Comparison of ENCODE assay signal across 17 cellular contexts in genomic region chr7:138816650-138817049, GRCh38. TPM values are rescaled to one million over a fixed set of nuclear protein-coding genes. Genes with fewer than 3 reads are reported as not detected.
DNase-seq lines count a peak whose midpoint lies in the region; ATAC-seq lines count a peak whose summit lies in the region.
"Had no signal": no experiment of that assay in that cellular context is flagged by ENCODE, and none has a peak within 500 bp of the region (broad histone marks: within the 10 kb centered on the region; RNA-seq: fewer than 3 reads in every experiment).

No MANE protein-coding gene starts in this region.

- H3K27ac Mint-ChIP-seq in activated T-cell treated with anti-CD3 and anti-CD28 coated beads, Interleukin-2, amount 50 U/mL, for 72 hours: no peak overlapping the region
- no peak overlapping the region for H3K27ac Mint-ChIP-seq in activated T-cell treated with anti-CD3 and anti-CD28 coated beads, Interleukin-2, amount 50 U/mL, for 24 hours
- no peak overlapping the region for H3K27ac Mint-ChIP-seq in stimulated activated naive CD8-positive, alpha-beta T cell treated with anti-CD3 and anti-CD28 coated beads, Interleukin-15, amount 100 ng/mL, for 72 hours
- no peak overlapping the region for H3K27ac Mint-ChIP-seq in activated T-helper 17 cell treated with anti-CD3 and anti-CD28 coated beads, Interleukin-2, amount 50 U/mL, for 72 hours
- H3K27ac Mint-ChIP-seq: B cell; CD8-positive, alpha-beta T cell; HFFc6 had no signal

- peak in 1 of 2 donors; percentile 16 for DNase-seq in activated T-cell treated with anti-CD3 and anti-CD28 coated beads, Interleukin-2, amount 50 U/mL, for 72 hours
- no peak for DNase-seq in activated T-cell treated with anti-CD3 and anti-CD28 coated beads, Interleukin-2, amount 50 U/mL, for 24 hours
- peak in 1 of 2 donors; percentile 13 for DNase-seq in stimulated activated naive CD8-positive, alpha-beta T cell treated with anti-CD3 and anti-CD28 coated beads, Interleukin-15, amount 100 ng/mL, for 72 hours
- no peak for DNase-seq in stimulated activated naive CD8-positive, alpha-beta T cell treated with anti-CD3 and anti-CD28 coated beads, Interleukin-15, Interleukin-2, amounts not matched to agents 100 U/mL and 50 U/mL, for 24 hours
- DNase-seq: Calu3; CD8-positive, alpha-beta T cell; DMS79 treated with DMSO at 0.1 percent for 48 hours; GF-D8; GOT3; H7; HFFc6 had no signal

- H3K9me3 Mint-ChIP-seq in activated T-cell treated with anti-CD3 and anti-CD28 coated beads, Interleukin-2, amount 50 U/mL, for 72 hours: no peaks in the 10 kb centered on the region
- no peaks in the 10 kb centered on the region for H3K9me3 Mint-ChIP-seq in activated T-cell treated with anti-CD3 and anti-CD28 coated beads, Interleukin-2, amount 50 U/mL, for 24 hours
- no peaks in the 10 kb centered on the region for H3K9me3 Mint-ChIP-seq in stimulated activated naive CD8-positive, alpha-beta T cell treated with anti-CD3 and anti-CD28 coated beads, Interleukin-15, amount 100 ng/mL, for 72 hours
- no peaks in the 10 kb centered on the region for H3K9me3 Mint-ChIP-seq in activated T-helper 17 cell treated with anti-CD3 and anti-CD28 coated beads, Interleukin-2, amount 50 U/mL, for 72 hours
- H3K9me3 Mint-ChIP-seq: CD8-positive, alpha-beta T cell; HFFc6 had no signal

- peak overlapping the region in 1 of 2 donors; percentile 29 for H3K4me3 Mint-ChIP-seq in activated T-cell treated with anti-CD3 and anti-CD28 coated beads, Interleukin-2, amount 50 U/mL, for 72 hours
- no peak overlapping the region for H3K4me3 Mint-ChIP-seq in activated T-cell treated with anti-CD3 and anti-CD28 coated beads, Interleukin-2, amount 50 U/mL, for 24 hours
- no peak overlapping the region for H3K4me3 Mint-ChIP-seq in stimulated activated naive CD8-positive, alpha-beta T cell treated with anti-CD3 and anti-CD28 coated beads, Interleukin-15, amount 100 ng/mL, for 72 hours
- H3K4me3 Mint-ChIP-seq in activated T-helper 17 cell treated with anti-CD3 and anti-CD28 coated beads, Interleukin-2, amount 50 U/mL, for 72 hours: no peak overlapping the region
- H3K4me3 Mint-ChIP-seq: B cell; CD8-positive, alpha-beta T cell; HFFc6 had no signal

- ATAC-seq in activated T-cell treated with anti-CD3 and anti-CD28 coated beads, Interleukin-2, amount 50 U/mL, for 72 hours (replicated peaks in 1 of 2): peak; percentile 58 to 79
- peak; percentile 71 for ATAC-seq in stimulated activated naive CD8-positive, alpha-beta T cell treated with anti-CD3 and anti-CD28 coated beads, Interleukin-15, amount 100 ng/mL, for 72 hours
- no peak for ATAC-seq in stimulated activated naive CD8-positive, alpha-beta T cell treated with anti-CD3 and anti-CD28 coated beads, Interleukin-15, Interleukin-2, amounts not matched to agents 100 U/mL and 50 U/mL, for 24 hours
- peak; percentile 55 for ATAC-seq in activated T-helper 17 cell treated with anti-CD3 and anti-CD28 coated beads, Interleukin-2, amount 50 U/mL, for 72 hours (replicated peaks)
- ATAC-seq in GM19467 (IDR thresholded peaks at IDR 0.05; ENCODE audit: unreplicated experiment): no peak
- ATAC-seq in GM19324 (IDR thresholded peaks at IDR 0.05; ENCODE audit: low FRiP score, unreplicated experiment): no peak
- ATAC-seq: CD8-positive, alpha-beta T cell; HCT116 had no signal

- H3K27me3 Mint-ChIP-seq in activated T-cell treated with anti-CD3 and anti-CD28 coated beads, Interleukin-2, amount 50 U/mL, for 72 hours (ENCODE audit: low read depth): no peaks in the 10 kb centered on the region
- no peaks in the 10 kb centered on the region for H3K27me3 Mint-ChIP-seq in activated T-cell treated with anti-CD3 and anti-CD28 coated beads, Interleukin-2, amount 50 U/mL, for 24 hours
- H3K27me3 Mint-ChIP-seq in stimulated activated naive CD8-positive, alpha-beta T cell treated with anti-CD3 and anti-CD28 coated beads, Interleukin-15, amount 100 ng/mL, for 72 hours: no peaks in the 10 kb centered on the region
- no peaks in the 10 kb centered on the region for H3K27me3 Mint-ChIP-seq in activated T-helper 17 cell treated with anti-CD3 and anti-CD28 coated beads, Interleukin-2, amount 50 U/mL, for 72 hours

- H3K36me3 Mint-ChIP-seq in activated T-cell treated with anti-CD3 and anti-CD28 coated beads, Interleukin-2, amount 50 U/mL, for 72 hours (ENCODE audit: insufficient read depth in 2 of 2): peaks cover 0 to 1% of the 10 kb centered on the region in 2 donors
- no peaks in the 10 kb centered on the region for H3K36me3 Mint-ChIP-seq in activated T-cell treated with anti-CD3 and anti-CD28 coated beads, Interleukin-2, amount 50 U/mL, for 24 hours (ENCODE audit: low read depth)
- no peaks in the 10 kb centered on the region for H3K36me3 Mint-ChIP-seq in activated T-helper 17 cell treated with anti-CD3 and anti-CD28 coated beads, Interleukin-2, amount 50 U/mL, for 72 hours (ENCODE audit: low read depth)
- H3K36me3 Mint-ChIP-seq: CD8-positive, alpha-beta T cell had no signal

- peaks cover 26% of the 10 kb centered on the region for H3K4me1 Mint-ChIP-seq in activated T-cell treated with anti-CD3 and anti-CD28 coated beads, Interleukin-2, amount 50 U/mL, for 72 hours (ENCODE audit: low read depth)
- H3K4me1 Mint-ChIP-seq in activated T-cell treated with anti-CD3 and anti-CD28 coated beads, Interleukin-2, amount 50 U/mL, for 24 hours (ENCODE audit: low read depth): peaks cover 14% of the 10 kb centered on the region
- peaks cover 22% of the 10 kb centered on the region for H3K4me1 Mint-ChIP-seq in stimulated activated naive CD8-positive, alpha-beta T cell treated with anti-CD3 and anti-CD28 coated beads, Interleukin-15, amount 100 ng/mL, for 72 hours
- peaks cover 3% of the 10 kb centered on the region for H3K4me1 Mint-ChIP-seq in activated T-helper 17 cell treated with anti-CD3 and anti-CD28 coated beads, Interleukin-2, amount 50 U/mL, for 72 hours
- H3K4me1 Mint-ChIP-seq: B cell had no signal

RNA-seq across cellular contexts. Expression of gene ATP6V0A4, which starts 18.7 kb away (rescaled TPM):
- total RNA-seq in activated T-cell treated with anti-CD3 and anti-CD28 coated beads, Interleukin-2, amount 50 U/mL, for 72 hours: under 1 TPM; 0.38 to 0.74 TPM
- 1 to 10 TPM in 1 of 2 donors, under 1 TPM in 1; 0.42 to 5.5 TPM for total RNA-seq in activated T-helper 17 cell treated with anti-CD3 and anti-CD28 coated beads, Interleukin-2, amount 50 U/mL, for 72 hours
- total RNA-seq: B cell; CD8-positive, alpha-beta T cell had no signal

RNA-seq across cellular contexts. Expression of gene TMEM213, which starts 18.9 kb away (rescaled TPM):
- total RNA-seq in activated T-cell treated with anti-CD3 and anti-CD28 coated beads, Interleukin-2, amount 50 U/mL, for 72 hours: under 1 TPM in 1 of 2 donors, not detected in 1; 0.39 TPM
- under 1 TPM in 1 of 2 donors, not detected in 1; 0.50 TPM for total RNA-seq in activated T-helper 17 cell treated with anti-CD3 and anti-CD28 coated beads, Interleukin-2, amount 50 U/mL, for 72 hours
- total RNA-seq: A172; B cell; CD8-positive, alpha-beta T cell; H7; HFFc6 had no signal

Comparison
In these comparisons a context has a peak if more than half of its experiments do, and no peak if none do; other contexts are left out.
1. ATAC-seq: peak in activated T-cell treated with anti-CD3 and anti-CD28 coated beads, Interleukin-2, amount 50 U/mL, for 72 hours (2 of 2), stimulated activated naive CD8-positive, alpha-beta T cell treated with anti-CD3 and anti-CD28 coated beads, Interleukin-15, amount 100 ng/mL, for 72 hours (single experiment) and activated T-helper 17 cell treated with anti-CD3 and anti-CD28 coated beads, Interleukin-2, amount 50 U/mL, for 72 hours (single experiment); none in stimulated activated naive CD8-positive, alpha-beta T cell treated with anti-CD3 and anti-CD28 coated beads, Interleukin-15, Interleukin-2, amounts not matched to agents 100 U/mL and 50 U/mL, for 24 hours (single experiment), GM19467 (single experiment) and GM19324 (single experiment).